Comparison of ENCODE assay signal across 8 cellular contexts in the genomic region with DNA sequence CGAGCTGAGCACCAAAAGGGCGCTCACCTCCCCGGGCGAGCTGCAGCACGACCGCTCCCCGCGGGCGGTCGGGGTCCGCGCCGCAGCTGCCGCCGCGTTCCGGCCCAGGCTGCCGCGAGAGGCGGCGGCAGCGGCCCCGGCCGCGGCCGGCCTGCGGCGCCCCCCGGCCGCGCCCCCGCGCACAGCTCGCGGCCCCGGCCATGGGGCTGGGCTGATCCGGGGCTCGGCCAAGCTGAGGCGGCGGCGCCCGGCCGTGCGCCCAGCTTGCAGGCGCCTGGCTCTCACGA. TPM values are rescaled to one million over a fixed set of nuclear protein-coding genes. Genes with fewer than 3 reads are reported as not detected.
DNase-seq lines count a peak whose midpoint lies in the region; ATAC-seq and TF ChIP-seq lines count a peak whose summit lies in the region.

No MANE protein-coding gene starts in this region.

- ATAC-seq in GM19372 (IDR thresholded peaks at IDR 0.05; ENCODE audit: low read depth, unreplicated experiment) (peak; percentile 33), HG03439 (IDR thresholded peaks at IDR 0.05; ENCODE audit: unreplicated experiment) (peak; percentile 35), left lobe of liver (peak; percentile 18)

- H3K27me3 ChIP-seq in adrenal gland (no peaks in the 10 kb centered on the region), tibial artery (no peaks in the 10 kb centered on the region)

- H3K36me3 ChIP-seq in adrenal gland (replicated peaks in 1 of 2) (no peaks in the 10 kb centered on the region), tibial artery (no peaks in the 10 kb centered on the region)

- H3K4me1 ChIP-seq in adrenal gland (replicated peaks in 1 of 2) (peaks cover 0 to 21% of the 10 kb centered on the region in 2 donors), tibial artery (peaks cover 0 to 30% (median 15%) of the 10 kb centered on the region in 4 donors)

- TF ChIP-seq POLR2A in adrenal gland (IDR thresholded peaks at IDR 0.05), result no peak

- DNase-seq in adrenal gland (no peak), left lobe of liver (ENCODE audit: low spot score) (no peak), tibial artery (no peak), NCI-H1092 (lab: John Stamatoyannopoulos, UW) (no peak), hippocampal formation (lab: John Stamatoyannopoulos, UW) (no peak)

- 0% methylated on average over 44 to 46 of the region's 46 CpGs; no CpG with 5 or more reads in 2 of the 4 donors for WGBS in adrenal gland, 4 donors

- H3K4me3 ChIP-seq in adrenal gland, result peak overlapping the region in 3 of 4 donors; percentile 1 to 55 (median 46)
- peak overlapping the region; percentile 60 to 74 for H3K4me3 ChIP-seq in tibial artery

- H3K27ac ChIP-seq in 22Rv1, result peak overlapping the region; percentile 55
- H3K27ac ChIP-seq in adrenal gland, result peak overlapping the region in 2 of 5 donors; percentile 45 to 66
- H3K27ac ChIP-seq in tibial artery, result peak overlapping the region; percentile 64 to 71

- intact Hi-C loops in adrenal gland (cut with DNase I), result loop anchor here in 1 of 2 donors (10.0 kb wide), 1 partner anchor 45 kb away; no protein-coding TSS in a partner anchor
- intact Hi-C loops in tibial artery (cut with DNase I; ENCODE audit: low total_unique reads), result no loop called here

- H3K9me3 ChIP-seq in adrenal gland (replicated peaks in 1 of 3) (no peaks in the 10 kb centered on the region), tibial artery (no peaks in the 10 kb centered on the region)

- peak; percentile 62 for TF ChIP-seq CTCF in 22Rv1 (IDR thresholded peaks at IDR 0.05)
- no peak for TF ChIP-seq CTCF in adrenal gland (IDR thresholded peaks at IDR 0.05)
- no peak for TF ChIP-seq CTCF in tibial artery (IDR thresholded peaks at IDR 0.05)

RNA-seq across cellular contexts. Expression of gene EEIG2, which starts 0.2 kb away (rescaled TPM):
- 10 to 100 TPM in 4 of 8 donors, 1 to 10 TPM in 4; 6.0 to 13.8 (median 9.3) TPM for total RNA-seq in adrenal gland
- 1 to 10 TPM; 1.8 to 4.0 (median 2.3) TPM for polyA plus RNA-seq in adrenal gland
- 1.5 TPM for total RNA-seq in left lobe of liver
